14 cellular contexts compared by ENCODE assay signal in the genomic region with DNA sequence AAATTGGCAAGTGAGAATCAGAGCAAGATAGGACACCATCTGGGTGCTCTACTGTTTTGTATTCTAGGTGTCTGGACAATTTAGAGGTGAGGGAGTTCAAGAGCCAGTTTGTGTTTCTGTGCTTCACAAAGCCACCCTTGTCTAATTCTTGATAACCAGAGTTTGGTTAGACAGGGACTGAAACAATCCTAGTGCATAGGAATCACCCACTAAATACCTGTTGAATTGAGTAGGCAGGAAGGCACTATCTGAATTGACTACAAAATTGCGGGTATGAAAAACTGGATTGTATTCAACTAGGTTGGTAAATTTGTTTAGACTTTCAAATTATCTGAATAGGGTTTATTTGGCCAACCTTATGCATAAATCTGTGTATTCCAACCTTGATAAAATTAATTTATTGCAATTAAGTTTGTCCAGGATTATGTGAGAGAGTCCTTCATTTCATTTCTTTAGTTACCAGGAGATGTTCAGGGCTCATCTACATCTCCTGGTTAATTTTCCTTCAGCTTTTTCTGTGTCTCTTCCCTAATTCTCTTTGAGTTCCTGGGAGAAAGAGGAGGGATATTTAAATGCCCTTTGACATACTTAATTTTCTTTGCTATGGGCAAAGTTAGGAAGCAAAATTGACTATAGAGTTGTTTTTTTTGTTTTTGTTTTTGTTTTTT. TPM values are rescaled to one million over a fixed set of nuclear protein-coding genes. Genes with fewer than 3 reads are reported as not detected.
DNase-seq lines count a peak whose midpoint lies in the region; ATAC-seq, FAIRE-seq and TF ChIP-seq lines count a peak whose summit lies in the region.
"Had no signal": no experiment of that assay in that cellular context is flagged by ENCODE, and none has a peak within 500 bp of the region (broad histone marks: within the 10 kb centered on the region; RNA-seq: fewer than 3 reads in every experiment).

No MANE protein-coding gene starts in this region.

- H3K4me2 ChIP-seq in HepG2 (ENCODE audit: low read depth, low read length): peak overlapping the region; percentile 93
- peak overlapping the region; percentile 95 for H3K4me2 ChIP-seq in PC-9

- WGBS in HepG2 (ENCODE audit: low lambda C conversion rate): 19% methylated on average over 1 of the region's 1 CpG
- 40% methylated on average over 1 of the region's 1 CpG for WGBS in right lobe of liver (ENCODE audit: insufficient coverage, low coverage, low lambda C conversion rate, missing lambda C conversion rate)

- DNase-seq in HepG2 (ENCODE audit: low spot score): peak; percentile 46
- DNase-seq in right lobe of liver: no peak
- no peak for DNase-seq in PC-9
- DNase-seq in fibroblast of villous mesenchyme (ENCODE audit: low read depth): no peak
- DNase-seq in activated CD8-positive, alpha-beta T cell treated with anti-CD3 and anti-CD28 coated beads, Interleukin-2, amount 10 ng/mL, durations not matched to agents 7 days and 5 days: no peak
- no peak for DNase-seq in natural killer cell treated with Interleukin-12 subunit alpha and Interleukin-12 subunit beta and Interleukin-15 and Interleukin-18, amount 100 ng/mL, for 72 hours (ENCODE audit: low spot score)
- no peak for DNase-seq in NCI-H226
- DNase-seq: AML-193; islet precursor cell; NCI-H526 treated with DMSO at 0.1 percent for 48 hours; stimulated activated CD4-positive, alpha-beta T cell treated with anti-CD3 and anti-CD28 coated beads, Interleukin-2, amount 100 ng/mL, for 48 hours had no signal

- H4K20me1 ChIP-seq in HepG2 (ENCODE audit: insufficient read depth, low read length) (no peaks in the 10 kb centered on the region), PC-9 (ENCODE audit: insufficient read depth) (peaks cover 4% of the 10 kb centered on the region; the same call in 1 of the 2 replicates)

- TF ChIP-seq POLR2A in HepG2 (IDR thresholded peaks at IDR 0.05; ENCODE audit: insufficient read depth in 1 of 2, low read depth in 2 of 2, low read length in 2 of 2) (no peak), right lobe of liver (IDR thresholded peaks at IDR 0.05) (no peak)

- POLR2A ChIA-PET in HepG2 (lab: Yijun Ruan, JAX): interaction anchor here (0.7 to 3.2 kb wide), 3 partner anchors 13 to 19 kb away, joined by 3 to 34 read pairs (median 3); no protein-coding TSS in a partner anchor
- POLR2A ChIA-PET in PC-9 (lab: Charles Lee; ENCODE audit: unreplicated experiment): interaction anchor here (0.5 to 0.7 kb wide), 3 partner anchors 10 to 213 kb away, joined by 3 to 23 read pairs (median 16); no protein-coding TSS in a partner anchor
- POLR2A ChIA-PET in activated CD8-positive, alpha-beta T cell treated with anti-CD3 and anti-CD28 coated beads, Interleukin-2, amount 10 ng/mL, durations not matched to agents 7 days and 5 days (lab: Charles Lee): interaction anchor here (1.4 to 1.9 kb wide), 2 partner anchors 17 to 79 kb away, joined by 5 to 9 read pairs; no protein-coding TSS in a partner anchor

- BruUV-seq in HepG2 (replicated peaks; lab: Mats Ljungman, UMichigan): no TSS peak
- no TSS peak for BruUV-seq in PC-9 (replicated peaks; lab: Mats Ljungman, UMichigan)

- H3K4me3 ChIP-seq in HepG2 (replicated peaks in 1 of 3; ENCODE audit: insufficient read depth in 1 of 3, low read depth in 2 of 3, low read length in 3 of 3) (peak overlapping the region; percentile 90 to 97 (median 93)), right lobe of liver (no peak overlapping the region), PC-9 (peak overlapping the region; percentile 77), fibroblast of villous mesenchyme (ENCODE audit: low read depth, low read length) (peak overlapping the region; percentile 98)

- ATAC-seq in HepG2: no peak
- ATAC-seq in right lobe of liver: no peak
- ATAC-seq in activated CD8-positive, alpha-beta T cell treated with anti-CD3 and anti-CD28 coated beads, Interleukin-2, amount 10 ng/mL, durations not matched to agents 7 days and 5 days: no peak
- no peak for ATAC-seq in HG03565 (IDR thresholded peaks at IDR 0.05; ENCODE audit: unreplicated experiment)
- no peak for ATAC-seq in natural killer cell treated with Interleukin-12 subunit alpha and Interleukin-12 subunit beta and Interleukin-15 and Interleukin-18, amount 100 ng/mL, for 72 hours

- no peaks in the 10 kb centered on the region for H3K27me3 Mint-ChIP-seq in activated CD8-positive, alpha-beta T cell treated with anti-CD3 and anti-CD28 coated beads, Interleukin-2, amount 10 ng/mL, durations not matched to agents 7 days and 5 days (ENCODE audit: low read depth)
- H3K27me3 Mint-ChIP-seq in natural killer cell treated with Interleukin-12 subunit alpha and Interleukin-12 subunit beta and Interleukin-15 and Interleukin-18, amount 100 ng/mL, for 72 hours: no peaks in the 10 kb centered on the region
- H3K27me3 Mint-ChIP-seq: stimulated activated naive CD8-positive, alpha-beta T cell treated with anti-CD3 and anti-CD28 coated beads, Interleukin-15, Interleukin-2, amounts not matched to agents 100 ng/mL and 50 ng/mL, for 24 hours had no signal

- no peaks in the 10 kb centered on the region for H3K9me2 ChIP-seq in PC-9 (ENCODE audit: insufficient read depth)

- H3K9me3 ChIP-seq in HepG2 (ENCODE audit: low read length) (no peaks in the 10 kb centered on the region), right lobe of liver (no peaks in the 10 kb centered on the region), PC-9 (ENCODE audit: insufficient read depth, low read depth) (no peaks in the 10 kb centered on the region)

- H3K4me1 Mint-ChIP-seq in activated CD8-positive, alpha-beta T cell treated with anti-CD3 and anti-CD28 coated beads, Interleukin-2, amount 10 ng/mL, durations not matched to agents 7 days and 5 days (ENCODE audit: low read depth): peaks cover 6% of the 10 kb centered on the region
- no peaks in the 10 kb centered on the region for H3K4me1 Mint-ChIP-seq in natural killer cell treated with Interleukin-12 subunit alpha and Interleukin-12 subunit beta and Interleukin-15 and Interleukin-18, amount 100 ng/mL, for 72 hours (ENCODE audit: low read depth in 2 of 2)

- H3K4me1 ChIP-seq in HepG2 (ENCODE audit: insufficient read depth, low read length): peaks cover 47% of the 10 kb centered on the region
- peaks cover 0 to 12% (median 3%) of the 10 kb centered on the region in 4 donors for H3K4me1 ChIP-seq in right lobe of liver
- H3K4me1 ChIP-seq in PC-9 (replicated peaks; ENCODE audit: insufficient read depth): peaks cover 19% of the 10 kb centered on the region

- TF ChIP-seq CTCF in HepG2 (CRISPR knock-in tag; IDR thresholded peaks at IDR 0.05) (no peak), right lobe of liver (IDR thresholded peaks at IDR 0.05) (no peak), PC-9 (conservative IDR thresholded peaks at IDR 0.05) (no peak), fibroblast of villous mesenchyme (IDR thresholded peaks at IDR 0.05; ENCODE audit: insufficient read depth, low read depth, low read length) (no peak)

- H3K36me3 Mint-ChIP-seq in activated CD8-positive, alpha-beta T cell treated with anti-CD3 and anti-CD28 coated beads, Interleukin-2, amount 10 ng/mL, durations not matched to agents 7 days and 5 days (ENCODE audit: low read depth): peaks cover 25% of the 10 kb centered on the region
- no peaks in the 10 kb centered on the region for H3K36me3 Mint-ChIP-seq in natural killer cell treated with Interleukin-12 subunit alpha and Interleukin-12 subunit beta and Interleukin-15 and Interleukin-18, amount 100 ng/mL, for 72 hours

- intact Hi-C loops in HepG2 (cut with micrococcal nuclease; ENCODE audit: unreplicated experiment) (no loop called here), right lobe of liver (cut with DNase I) (no loop called here), PC-9 (cut with micrococcal nuclease; ENCODE audit: unreplicated experiment) (no loop called here)

- H3K4me3 Mint-ChIP-seq in activated CD8-positive, alpha-beta T cell treated with anti-CD3 and anti-CD28 coated beads, Interleukin-2, amount 10 ng/mL, durations not matched to agents 7 days and 5 days: no peak overlapping the region
- H3K4me3 Mint-ChIP-seq in natural killer cell treated with Interleukin-12 subunit alpha and Interleukin-12 subunit beta and Interleukin-15 and Interleukin-18, amount 100 ng/mL, for 72 hours: no peak overlapping the region
- H3K4me3 Mint-ChIP-seq: stimulated activated naive CD8-positive, alpha-beta T cell treated with anti-CD3 and anti-CD28 coated beads, Interleukin-15, Interleukin-2, amounts not matched to agents 100 ng/mL and 50 ng/mL, for 24 hours had no signal

- no peaks in the 10 kb centered on the region for H3K9me3 Mint-ChIP-seq in activated CD8-positive, alpha-beta T cell treated with anti-CD3 and anti-CD28 coated beads, Interleukin-2, amount 10 ng/mL, durations not matched to agents 7 days and 5 days (ENCODE audit: insufficient read depth)
- no peaks in the 10 kb centered on the region for H3K9me3 Mint-ChIP-seq in natural killer cell treated with Interleukin-12 subunit alpha and Interleukin-12 subunit beta and Interleukin-15 and Interleukin-18, amount 100 ng/mL, for 72 hours
- H3K9me3 Mint-ChIP-seq: stimulated activated naive CD8-positive, alpha-beta T cell treated with anti-CD3 and anti-CD28 coated beads, Interleukin-15, Interleukin-2, amounts not matched to agents 100 ng/mL and 50 ng/mL, for 24 hours had no signal

- TF ChIP-seq EP300 in HepG2 (IDR thresholded peaks at IDR 0.05; ENCODE audit: low read depth in 2 of 2, low read length in 2 of 2) (no peak), HepG2 (CRISPR knock-in tag; IDR thresholded peaks at IDR 0.05; ENCODE audit: borderline replicate concordance) (no peak)

- in situ Hi-C loops in HepG2 (cut with HindIII; ENCODE audit: extremely low pct_ligation_motif_present, low pct_unique_long_range_greater_than_20kb): no loop called here

- H3K27ac ChIP-seq in HepG2 (ENCODE audit: extremely low read length, insufficient read depth, low read length) (peak overlapping the region; percentile 84), right lobe of liver (no peak overlapping the region), PC-9 (0 out of 2 replicates have a peak overlapping the region, but pooled peaks have one; percentile 29)

- H3K27ac Mint-ChIP-seq in activated CD8-positive, alpha-beta T cell treated with anti-CD3 and anti-CD28 coated beads, Interleukin-2, amount 10 ng/mL, durations not matched to agents 7 days and 5 days: no peak overlapping the region
- H3K27ac Mint-ChIP-seq in natural killer cell treated with Interleukin-12 subunit alpha and Interleukin-12 subunit beta and Interleukin-15 and Interleukin-18, amount 100 ng/mL, for 72 hours: no peak overlapping the region
- H3K27ac Mint-ChIP-seq: stimulated activated naive CD8-positive, alpha-beta T cell treated with anti-CD3 and anti-CD28 coated beads, Interleukin-15, Interleukin-2, amounts not matched to agents 100 ng/mL and 50 ng/mL, for 24 hours had no signal

- peaks cover 2 to 15% of the 10 kb centered on the region in 2 experiments; a peak in 3 of 5 replicates for H3K36me3 ChIP-seq in HepG2 (replicated peaks in 1 of 2; ENCODE audit: control insufficient read depth in 1 of 2, insufficient read depth in 2 of 2, low read length in 2 of 2)
- H3K36me3 ChIP-seq in right lobe of liver: no peaks in the 10 kb centered on the region
- H3K36me3 ChIP-seq in PC-9 (ENCODE audit: low read depth): peaks cover 15% of the 10 kb centered on the region; the same call in 1 of the 2 replicates

- CTCF ChIA-PET in HepG2 (lab: Yijun Ruan, JAX; ENCODE audit: low intra/inter-chr PET ratio, low total read pairs) (no interaction called here), PC-9 (lab: Charles Lee) (no interaction called here)
- CTCF ChIA-PET in activated CD8-positive, alpha-beta T cell treated with anti-CD3 and anti-CD28 coated beads, Interleukin-2, amount 10 ng/mL, durations not matched to agents 7 days and 5 days (lab: Charles Lee): interaction anchor here (0.9 to 4.1 kb wide), 7 partner anchors 9 to 107 kb away, joined by 3 to 35 read pairs (median 4); no protein-coding TSS in a partner anchor

- peaks cover 0 to 3% of the 10 kb centered on the region in 2 experiments; a peak in 2 of 5 replicates for H3K27me3 ChIP-seq in HepG2 (ENCODE audit: control insufficient read depth in 1 of 2, insufficient read depth in 2 of 2, low read length in 2 of 2)
- H3K27me3 ChIP-seq in right lobe of liver: no peaks in the 10 kb centered on the region
- H3K27me3 ChIP-seq in PC-9 (ENCODE audit: insufficient read depth, low read depth): no peaks in the 10 kb centered on the region

- FAIRE-seq in HepG2 (lab: Jason Lieb, UNC): peak; percentile 26
- FAIRE-seq: G401.6 had no signal

- H3K9ac ChIP-seq in HepG2 (ENCODE audit: insufficient read depth, low read depth, low read length): peak overlapping the region; percentile 90

- peak overlapping the region; percentile 33 for H2AFZ ChIP-seq in HepG2 (ENCODE audit: low read length)
- H2AFZ ChIP-seq in PC-9: peak overlapping the region; percentile 95; the same call in 1 of the 2 replicates

- peaks cover 4% of the 10 kb centered on the region; the same call in 1 of the 2 replicates for H3F3A ChIP-seq in PC-9 (ENCODE audit: insufficient read depth, low read depth)

- TF ChIP-seq RAD21 in HepG2 (CRISPR knock-in tag; IDR thresholded peaks at IDR 0.05): no peak

- H3K79me2 ChIP-seq in HepG2 (ENCODE audit: insufficient read depth, low read length) (peaks cover 72% of the 10 kb centered on the region), PC-9 (ENCODE audit: low read depth) (peaks cover 67% of the 10 kb centered on the region)

RNA-seq across cellular contexts. Expression of a gene that starts 1.7 kb away (rescaled TPM):
- total RNA-seq in HepG2 (2016; rRNA removed; fragmentation: Illumina TruSeq; extraction: Trizol) (124 and 190 TPM in 2 replicates), right lobe of liver (1 to 10 TPM in 5 of 6 experiments, under 1 TPM in 1; 0.56 to 8.3 (median 2.8) TPM), PC-9 (2021) (140 and 164 TPM in 2 replicates), fibroblast of villous mesenchyme (35.4 and 62.2 TPM in 2 replicates)
- 19.7 and 21.4 TPM in 2 replicates for total RNA-seq in HepG2 (2016; cell fraction: cytosol; rRNA removed; fragmentation: Illumina TruSeq; extraction: Trizol; ENCODE audit: low read depth)
- 123 and 174 TPM in 2 replicates for total RNA-seq in HepG2 (2016; cell fraction: insoluble cytoplasmic fraction; rRNA removed; fragmentation: Illumina TruSeq; extraction: Trizol)
- total RNA-seq in HepG2 (2016; cell fraction: membrane; rRNA removed; fragmentation: Illumina TruSeq; extraction: Trizol): 59.2 and 59.7 TPM in 2 replicates
- total RNA-seq in HepG2 (2016; cell fraction: nucleus; rRNA removed; fragmentation: Illumina TruSeq; extraction: Trizol): 91.9 and 95.0 TPM in 2 replicates
- 20.0 and 34.3 TPM in 2 replicates for polyA plus RNA-seq in HepG2 (2011; rRNA removed)
- 21.1 and 21.9 TPM in 2 replicates for polyA plus RNA-seq in HepG2 (2011; cell fraction: cytosol; rRNA removed)
- 16.5 and 21.6 TPM in 2 replicates for polyA plus RNA-seq in HepG2 (2011; cell fraction: nucleus; rRNA removed)
- 28.3 and 61.6 TPM in 2 replicates for polyA plus RNA-seq in HepG2 (2012)
- polyA plus RNA-seq in HepG2 (2016; cell fraction: cytosol; fragmentation: Illumina TruSeq; extraction: Trizol; ENCODE audit: low read depth): 8.4 and 9.3 TPM in 2 replicates
- polyA plus RNA-seq in HepG2 (2016; cell fraction: insoluble cytoplasmic fraction; fragmentation: Illumina TruSeq; extraction: Trizol; ENCODE audit: low read depth): 186 and 207 TPM in 2 replicates
- 30.8 and 32.2 TPM in 2 replicates for polyA plus RNA-seq in HepG2 (2016; cell fraction: membrane; fragmentation: Illumina TruSeq; extraction: Trizol; ENCODE audit: low read depth)
- 122 and 124 TPM in 2 replicates for polyA plus RNA-seq in HepG2 (2016; cell fraction: nucleus; fragmentation: Illumina TruSeq; extraction: Trizol; ENCODE audit: insufficient read depth, low read depth)
- polyA minus RNA-seq in HepG2 (2011; rRNA and poly(A)+ RNA removed; ENCODE audit: low replicate concordance): 23.1 and 74.5 TPM in 2 replicates
- 31.8 and 39.1 TPM in 2 replicates for polyA minus RNA-seq in HepG2 (2011; cell fraction: cytosol; rRNA and poly(A)+ RNA removed)
- 42.3 and 53.4 TPM in 2 replicates for polyA minus RNA-seq in HepG2 (2011; cell fraction: nucleus; rRNA and poly(A)+ RNA removed)
- total RNA-seq in activated CD8-positive, alpha-beta T cell treated with anti-CD3 and anti-CD28 coated beads, Interleukin-2, amount 10 ng/mL, durations not matched to agents 7 days and 5 days: 100 to 1,000 TPM; 172 to 174 TPM
- total RNA-seq in natural killer cell treated with Interleukin-12 subunit alpha and Interleukin-12 subunit beta and Interleukin-15 and Interleukin-18, amount 100 ng/mL, for 72 hours: 100 to 1,000 TPM in 1 of 2 donors, 10 to 100 TPM in 1; 51.8 to 102 TPM

RNA-seq across cellular contexts. Expression of a gene that starts 18.1 kb away (rescaled TPM):
- 164 and 200 TPM in 2 replicates for total RNA-seq in HepG2 (2016; rRNA removed; fragmentation: Illumina TruSeq; extraction: Trizol)
- 60.9 and 61.0 TPM in 2 replicates for total RNA-seq in HepG2 (2016; cell fraction: cytosol; rRNA removed; fragmentation: Illumina TruSeq; extraction: Trizol; ENCODE audit: low read depth)
- 169 and 173 TPM in 2 replicates for total RNA-seq in HepG2 (2016; cell fraction: insoluble cytoplasmic fraction; rRNA removed; fragmentation: Illumina TruSeq; extraction: Trizol)
- total RNA-seq in HepG2 (2016; cell fraction: membrane; rRNA removed; fragmentation: Illumina TruSeq; extraction: Trizol): 190 and 201 TPM in 2 replicates
- total RNA-seq in HepG2 (2016; cell fraction: nucleus; rRNA removed; fragmentation: Illumina TruSeq; extraction: Trizol): 135 and 148 TPM in 2 replicates
- 258 and 259 TPM in 2 replicates for polyA plus RNA-seq in HepG2 (2011; rRNA removed)
- polyA plus RNA-seq in HepG2 (2011; cell fraction: cytosol; rRNA removed): 215 and 224 TPM in 2 replicates
- polyA plus RNA-seq in HepG2 (2011; cell fraction: nucleus; rRNA removed): 123 and 146 TPM in 2 replicates
- 184 and 192 TPM in 2 replicates for polyA plus RNA-seq in HepG2 (2012)
- 77.5 and 91.4 TPM in 2 replicates for polyA plus RNA-seq in HepG2 (2016; cell fraction: cytosol; fragmentation: Illumina TruSeq; extraction: Trizol; ENCODE audit: low read depth)
- 214 and 252 TPM in 2 replicates for polyA plus RNA-seq in HepG2 (2016; cell fraction: insoluble cytoplasmic fraction; fragmentation: Illumina TruSeq; extraction: Trizol; ENCODE audit: low read depth)
- polyA plus RNA-seq in HepG2 (2016; cell fraction: membrane; fragmentation: Illumina TruSeq; extraction: Trizol; ENCODE audit: low read depth): 208 and 211 TPM in 2 replicates
- 168 and 174 TPM in 2 replicates for polyA plus RNA-seq in HepG2 (2016; cell fraction: nucleus; fragmentation: Illumina TruSeq; extraction: Trizol; ENCODE audit: insufficient read depth, low read depth)
- polyA minus RNA-seq in HepG2 (2011; rRNA and poly(A)+ RNA removed; ENCODE audit: low replicate concordance): 34.8 and 259 TPM in 2 replicates
- polyA minus RNA-seq in HepG2 (2011; cell fraction: cytosol; rRNA and poly(A)+ RNA removed): 124 TPM in 2 replicates
- 215 and 221 TPM in 2 replicates for polyA minus RNA-seq in HepG2 (2011; cell fraction: nucleus; rRNA and poly(A)+ RNA removed)
- total RNA-seq in right lobe of liver: 10 to 100 TPM; 30.5 to 96.1 (median 63.4) TPM
- 125 and 129 TPM in 2 replicates for total RNA-seq in PC-9 (2021)
- 82.8 and 113 TPM in 2 replicates for total RNA-seq in fibroblast of villous mesenchyme
- total RNA-seq in activated CD8-positive, alpha-beta T cell treated with anti-CD3 and anti-CD28 coated beads, Interleukin-2, amount 10 ng/mL, durations not matched to agents 7 days and 5 days: 10 to 100 TPM; 71.4 to 73.0 TPM
- 100 to 1,000 TPM; 140 to 325 TPM for total RNA-seq in natural killer cell treated with Interleukin-12 subunit alpha and Interleukin-12 subunit beta and Interleukin-15 and Interleukin-18, amount 100 ng/mL, for 72 hours

Comparison
In these comparisons a context has a peak if more than half of its experiments do, and no peak if none do; other contexts are left out.
1. H3K27ac ChIP-seq: peak in HepG2 (single experiment) and PC-9 (single experiment); none in right lobe of liver (0 of 3).
2. H3K4me3 ChIP-seq: peak in HepG2 (3 of 3), PC-9 (single experiment) and fibroblast of villous mesenchyme (single experiment); none in right lobe of liver (0 of 3).